In genomic region chr20:51326241-51326819, GRCh38 we compare ENCODE assay signal across 8 cellular contexts.
DNase-seq lines count a peak whose midpoint lies in the region; ATAC-seq and TF ChIP-seq lines count a peak whose summit lies in the region.

No MANE protein-coding gene starts in this region.

- 0 out of 2 replicates have a peak, but pooled peaks cover 4% of the 10 kb centered on the region for H3K27me3 ChIP-seq in OCI-LY1 (ENCODE audit: insufficient read depth, low read length)

- no peaks in the 10 kb centered on the region for H3K36me3 ChIP-seq in OCI-LY1 (ENCODE audit: insufficient read depth, low read length)

- no peak overlapping the region for H3K4me3 ChIP-seq in OCI-LY1 (ENCODE audit: low read depth, low read length, poor library complexity, severe bottlenecking)

- H2AFZ ChIP-seq in OCI-LY1 (ENCODE audit: low read length) = no peak overlapping the region

- no peaks in the 10 kb centered on the region for H3K9me3 Mint-ChIP-seq in activated CD4-positive, alpha-beta T cell treated with anti-CD3 and anti-CD28 coated beads for 36 hours (ENCODE audit: low read depth)
- no peaks in the 10 kb centered on the region for H3K9me3 Mint-ChIP-seq in activated CD4-positive, alpha-beta T cell treated with anti-CD3 and anti-CD28 coated beads, Interleukin-2, amount 10 ng/mL, durations not matched to agents 24 days and 14 days
- no peaks in the 10 kb centered on the region for H3K9me3 Mint-ChIP-seq in activated naive CD4-positive, alpha-beta T cell treated with anti-CD3 and anti-CD28 coated beads, Interleukin-2, amount 50 U/mL, for 72 hours

- no peaks in the 10 kb centered on the region for H3K9me2 ChIP-seq in OCI-LY1 (ENCODE audit: low read depth, low read length)

- H3K4me1 ChIP-seq in OCI-LY1 (ENCODE audit: insufficient read depth, low read length, severe bottlenecking) = no peaks in the 10 kb centered on the region

- no peaks in the 10 kb centered on the region for H3K4me1 Mint-ChIP-seq in activated CD4-positive, alpha-beta T cell treated with anti-CD3 and anti-CD28 coated beads for 36 hours
- no peaks in the 10 kb centered on the region for H3K4me1 Mint-ChIP-seq in activated CD4-positive, alpha-beta T cell treated with anti-CD3 and anti-CD28 coated beads, Interleukin-2, amount 10 ng/mL, durations not matched to agents 24 days and 14 days

- peak; percentile 78 for DNase-seq in activated CD4-positive, alpha-beta T cell treated with anti-CD3 and anti-CD28 coated beads for 36 hours
- DNase-seq in activated CD4-positive, alpha-beta T cell treated with anti-CD3 and anti-CD28 coated beads, Interleukin-2, amount 10 ng/mL, durations not matched to agents 24 days and 14 days = no peak
- peak in 1 of 2 donors; percentile 67 for DNase-seq in activated naive CD4-positive, alpha-beta T cell treated with anti-CD3 and anti-CD28 coated beads, Interleukin-2, amount 50 U/mL, for 72 hours (ENCODE audit: low spot score in 2 of 2)
- DNase-seq in iPS-NIHi11 (ENCODE audit: low spot score) = peak; percentile 88
- DNase-seq in stimulated activated CD8-positive, alpha-beta memory T cell treated with anti-CD3 and anti-CD28 coated beads, Interleukin-2, amount 100 ng/mL, for 1 hour (ENCODE audit: low read depth in 2 of 2) = peak; percentile 5 to 6

- no peak overlapping the region for H3K4me3 Mint-ChIP-seq in activated CD4-positive, alpha-beta T cell treated with anti-CD3 and anti-CD28 coated beads for 36 hours
- no peak overlapping the region for H3K4me3 Mint-ChIP-seq in activated CD4-positive, alpha-beta T cell treated with anti-CD3 and anti-CD28 coated beads, Interleukin-2, amount 10 ng/mL, durations not matched to agents 24 days and 14 days

- no peaks in the 10 kb centered on the region for H3K36me3 Mint-ChIP-seq in activated CD4-positive, alpha-beta T cell treated with anti-CD3 and anti-CD28 coated beads for 36 hours (ENCODE audit: low read depth)
- no peaks in the 10 kb centered on the region for H3K36me3 Mint-ChIP-seq in activated CD4-positive, alpha-beta T cell treated with anti-CD3 and anti-CD28 coated beads, Interleukin-2, amount 10 ng/mL, durations not matched to agents 24 days and 14 days (ENCODE audit: low read depth)
- H3K36me3 Mint-ChIP-seq in activated naive CD4-positive, alpha-beta T cell treated with anti-CD3 and anti-CD28 coated beads, Interleukin-2, amount 50 U/mL, for 72 hours = no peaks in the 10 kb centered on the region

- H3K4me2 ChIP-seq in OCI-LY1 (ENCODE audit: low read length) = no peak overlapping the region

- H3K79me2 ChIP-seq in OCI-LY1 (ENCODE audit: insufficient read depth, low read length) = no peaks in the 10 kb centered on the region

- H3K9me3 ChIP-seq in OCI-LY1 (ENCODE audit: low read length) = no peaks in the 10 kb centered on the region

- CTCF ChIA-PET in activated CD4-positive, alpha-beta T cell treated with anti-CD3 and anti-CD28 coated beads for 36 hours (lab: Charles Lee) = interaction anchor here (0.5 to 7.6 kb wide), 28 partner anchors 9 to 561 kb away, joined by 3 to 126 read pairs (median 4); no protein-coding TSS in a partner anchor

- H3K27ac Mint-ChIP-seq in activated CD4-positive, alpha-beta T cell treated with anti-CD3 and anti-CD28 coated beads for 36 hours = no peak overlapping the region
- no peak overlapping the region for H3K27ac Mint-ChIP-seq in activated CD4-positive, alpha-beta T cell treated with anti-CD3 and anti-CD28 coated beads, Interleukin-2, amount 10 ng/mL, durations not matched to agents 24 days and 14 days
- H3K27ac Mint-ChIP-seq in activated naive CD4-positive, alpha-beta T cell treated with anti-CD3 and anti-CD28 coated beads, Interleukin-2, amount 50 U/mL, for 72 hours = no peak overlapping the region

- peaks cover 2% of the 10 kb centered on the region for H3K27me3 Mint-ChIP-seq in activated CD4-positive, alpha-beta T cell treated with anti-CD3 and anti-CD28 coated beads for 36 hours
- no peaks in the 10 kb centered on the region for H3K27me3 Mint-ChIP-seq in activated CD4-positive, alpha-beta T cell treated with anti-CD3 and anti-CD28 coated beads, Interleukin-2, amount 10 ng/mL, durations not matched to agents 24 days and 14 days

- peak; percentile 79 for TF ChIP-seq CTCF in OCI-LY1 (IDR thresholded peaks at IDR 0.05; ENCODE audit: low read length)

- H3F3A ChIP-seq in OCI-LY1 (ENCODE audit: insufficient read depth, low read length) = no peaks in the 10 kb centered on the region

- peak; percentile 36 for ATAC-seq in activated CD4-positive, alpha-beta T cell treated with anti-CD3 and anti-CD28 coated beads for 36 hours
- peak; percentile 40 for ATAC-seq in activated naive CD4-positive, alpha-beta T cell treated with anti-CD3 and anti-CD28 coated beads, Interleukin-2, amount 50 U/mL, for 72 hours
- ATAC-seq in GM21717 (IDR thresholded peaks at IDR 0.05; ENCODE audit: unreplicated experiment) (no peak), HG03460 (IDR thresholded peaks at IDR 0.05; ENCODE audit: unreplicated experiment) (no peak)

- POLR2A ChIA-PET in activated CD4-positive, alpha-beta T cell treated with anti-CD3 and anti-CD28 coated beads for 36 hours (lab: Charles Lee) = no interaction called here

- no peak overlapping the region for H3K27ac ChIP-seq in OCI-LY1 (ENCODE audit: low read depth, low read length, poor library complexity, severe bottlenecking)

- no peak overlapping the region for H3K9ac ChIP-seq in OCI-LY1 (ENCODE audit: low read length)

- H4K20me1 ChIP-seq in OCI-LY1 (ENCODE audit: insufficient read depth, low read length) = no peaks in the 10 kb centered on the region

- intact Hi-C loops in activated CD4-positive, alpha-beta T cell treated with anti-CD3 and anti-CD28 coated beads for 36 hours (cut with DNase I, micrococcal nuclease) = loop anchor here (1.0 kb wide), 1 partner anchor 339 kb away; no protein-coding TSS in a partner anchor
- intact Hi-C loops in activated CD4-positive, alpha-beta T cell treated with anti-CD3 and anti-CD28 coated beads, Interleukin-2, amount 10 ng/mL, durations not matched to agents 24 days and 14 days (cut with micrococcal nuclease) = no loop called here

Comparison
In these comparisons a context has a peak if more than half of its experiments do, and no peak if none do; other contexts are left out.
1. ATAC-seq: peak in activated CD4-positive, alpha-beta T cell treated with anti-CD3 and anti-CD28 coated beads for 36 hours (single experiment) and activated naive CD4-positive, alpha-beta T cell treated with anti-CD3 and anti-CD28 coated beads, Interleukin-2, amount 50 U/mL, for 72 hours (2 of 2); none in GM21717 (single experiment) and HG03460 (single experiment).